8 cellular contexts compared by ENCODE assay signal in the genomic region with DNA sequence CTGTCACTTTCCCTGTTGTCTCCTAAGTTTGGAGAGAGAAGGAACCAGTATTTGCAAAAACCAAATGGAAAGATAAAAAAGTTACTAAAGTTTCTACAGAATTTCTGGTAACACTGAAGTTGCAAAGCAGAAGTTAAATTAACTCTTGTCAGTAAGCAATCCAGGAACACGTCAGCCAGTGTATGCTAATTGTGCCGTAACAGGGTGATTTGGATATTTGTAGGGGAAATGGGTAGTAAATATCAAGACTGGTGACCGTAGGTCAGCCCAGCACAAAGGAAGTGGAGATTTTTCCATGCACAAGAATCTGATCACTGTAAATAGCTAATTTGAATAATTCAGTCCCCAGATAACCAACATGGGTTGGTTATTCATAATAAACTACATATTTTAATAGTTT. TPM values are rescaled to one million over a fixed set of nuclear protein-coding genes. Genes with fewer than 3 reads are reported as not detected.
A peak's percentile ranks its signal among the peaks of the same experiment; 100 is the strongest.
DNase-seq lines count a peak whose midpoint lies in the region; ATAC-seq and TF ChIP-seq lines count a peak whose summit lies in the region.

No MANE protein-coding gene starts in this region.

- no peak for ATAC-seq in activated B cell treated with CpG ODN at 0.5 μM for 24 hours (ENCODE audit: low read depth)

- H2BK120ac ChIP-seq in neuronal stem cell (ENCODE audit: low read depth, low read length): no peak overlapping the region

- H3K9me3 Mint-ChIP-seq in activated B cell treated with CpG ODN at 0.5 μM for 24 hours: no peaks in the 10 kb centered on the region

- CTCF ChIA-PET in activated B cell treated with CpG ODN at 0.5 μM for 24 hours (lab: Charles Lee): interaction anchor here (2.4 kb wide), 1 partner anchor 17 kb away, joined by 18 read pairs; no protein-coding TSS in a partner anchor

- H3K27me3 ChIP-seq in HUES48 (ENCODE audit: control insufficient read depth, insufficient read depth, low read length) (peaks cover 43% of the 10 kb centered on the region), iPS-15b (ENCODE audit: control insufficient read depth, insufficient read depth, low read length) (peaks cover 38% of the 10 kb centered on the region), stomach smooth muscle (ENCODE audit: control insufficient read depth in 1 of 2, insufficient read depth in 2 of 2, low read length in 2 of 2) (no peaks in the 10 kb centered on the region), neuronal stem cell (ENCODE audit: control insufficient read depth in 3 of 3, insufficient read depth in 3 of 3, low read depth in 1 of 3, low read length in 3 of 3) (no peaks in the 10 kb centered on the region)

- H3K4me1 Mint-ChIP-seq in activated B cell treated with CpG ODN at 0.5 μM for 24 hours: peaks cover 63% of the 10 kb centered on the region

- H3K36me3 Mint-ChIP-seq in activated B cell treated with CpG ODN at 0.5 μM for 24 hours (ENCODE audit: low read depth): peaks cover 54% of the 10 kb centered on the region

- H3K36me3 ChIP-seq in HUES48 (ENCODE audit: control insufficient read depth, insufficient read depth, low read length): peaks cover 38% of the 10 kb centered on the region
- H3K36me3 ChIP-seq in iPS-15b (ENCODE audit: control insufficient read depth, insufficient read depth, low read length): peaks cover 5% of the 10 kb centered on the region
- peaks cover 3 to 8% of the 10 kb centered on the region in 2 donors for H3K36me3 ChIP-seq in stomach smooth muscle (ENCODE audit: control insufficient read depth in 2 of 2, insufficient read depth in 2 of 2, low read length in 2 of 2)
- peaks cover 5 to 53% of the 10 kb centered on the region in 2 donors for H3K36me3 ChIP-seq in neuronal stem cell (replicated peaks in 1 of 2; ENCODE audit: control insufficient read depth in 2 of 2, insufficient read depth in 2 of 2, low read length in 2 of 2)

- POLR2A ChIA-PET in activated B cell treated with CpG ODN at 0.5 μM for 24 hours (lab: Charles Lee): interaction anchor here (1.2 to 15.4 kb wide), 5 partner anchors 17 to 708 kb away, joined by 4 to 339 read pairs (median 42); a partner anchor contains a TSS

- H3K9ac ChIP-seq in HUES48 (ENCODE audit: low read depth, low read length): no peak overlapping the region
- H3K9ac ChIP-seq in iPS-15b (ENCODE audit: low read depth, low read length): no peak overlapping the region
- peak overlapping the region; percentile 92 to 96 for H3K9ac ChIP-seq in stomach smooth muscle (ENCODE audit: low read length in 2 of 2)
- H3K9ac ChIP-seq in neuronal stem cell (ENCODE audit: low read depth, low read length, poor library complexity): no peak overlapping the region

- no peak overlapping the region for H2AFZ ChIP-seq in neuronal stem cell (ENCODE audit: low read length)

- no peaks in the 10 kb centered on the region for H3K27me3 Mint-ChIP-seq in activated B cell treated with CpG ODN at 0.5 μM for 24 hours

- peak overlapping the region; percentile 98 for H3K4me3 Mint-ChIP-seq in activated B cell treated with CpG ODN at 0.5 μM for 24 hours

- H3K27ac ChIP-seq in HUES48 (ENCODE audit: low read depth, low read length): no peak overlapping the region
- H3K27ac ChIP-seq in stomach smooth muscle (ENCODE audit: low read length): peak overlapping the region; percentile 96
- no peak overlapping the region for H3K27ac ChIP-seq in neuronal stem cell (replicated peaks; ENCODE audit: low read length)

- H3K4me1 ChIP-seq in HUES48 (ENCODE audit: control insufficient read depth, insufficient read depth, low read length) (peaks cover 49% of the 10 kb centered on the region), iPS-15b (ENCODE audit: control insufficient read depth, insufficient read depth, low read length) (peaks cover 22% of the 10 kb centered on the region), stomach smooth muscle (ENCODE audit: control insufficient read depth, insufficient read depth, low read length) (peaks cover 36% of the 10 kb centered on the region), neuronal stem cell (ENCODE audit: control insufficient read depth in 2 of 2, insufficient read depth in 1 of 2, low read depth in 1 of 2, low read length in 2 of 2) (peaks cover 17 to 41% of the 10 kb centered on the region in 2 donors)

- H4K91ac ChIP-seq in neuronal stem cell (ENCODE audit: low read depth, low read length, poor library complexity): no peak overlapping the region

- TF ChIP-seq CTCF in activated B cell treated with CpG ODN at 0.5 μM for 24 hours (IDR thresholded peaks at IDR 0.05): no peak

- no CpG with 5 or more reads among the region's 3 CpGs for WGBS in neuronal stem cell (ENCODE audit: extremely low coverage in 2 of 2, insufficient read length in 2 of 2, insufficient replicate concordance in 1 of 2), 2 donors

- no peaks in the 10 kb centered on the region for H3K9me3 ChIP-seq in HUES48 (ENCODE audit: control insufficient read depth, insufficient read depth, low read length)
- no peaks in the 10 kb centered on the region for H3K9me3 ChIP-seq in iPS-15b (ENCODE audit: control insufficient read depth, insufficient read depth, low read length)
- no peaks in the 10 kb centered on the region for H3K9me3 ChIP-seq in stomach smooth muscle (ENCODE audit: control insufficient read depth in 2 of 2, low read length in 2 of 2)
- H3K9me3 ChIP-seq in neuronal stem cell (replicated peaks in 1 of 2; ENCODE audit: control insufficient read depth in 2 of 2, insufficient read depth in 1 of 2, low read depth in 1 of 2, low read length in 2 of 2): no peaks in the 10 kb centered on the region

- H2BK12ac ChIP-seq in neuronal stem cell (ENCODE audit: low read length): no peak overlapping the region

- H2BK15ac ChIP-seq in neuronal stem cell (ENCODE audit: low read length): no peak overlapping the region

- H3K23ac ChIP-seq in neuronal stem cell (ENCODE audit: low read depth, low read length, poor library complexity): no peak overlapping the region

- H3K18ac ChIP-seq in neuronal stem cell (ENCODE audit: low read length): no peak overlapping the region

- no peak overlapping the region for H4K8ac ChIP-seq in neuronal stem cell (ENCODE audit: low read depth, low read length)

- intact Hi-C loops in activated B cell treated with CpG ODN at 0.5 μM for 24 hours (cut with micrococcal nuclease): loop anchor here (5.0 kb wide), 4 partner anchors 72 to 1648 kb away; a partner anchor contains a TSS

- no peak overlapping the region for H3K14ac ChIP-seq in neuronal stem cell (ENCODE audit: low read length)

- H3K79me1 ChIP-seq in neuronal stem cell (ENCODE audit: low read depth, low read length): no peaks in the 10 kb centered on the region

- H3K27ac Mint-ChIP-seq in activated B cell treated with CpG ODN at 0.5 μM for 24 hours: peak overlapping the region; percentile 97

- no peak overlapping the region for H2BK5ac ChIP-seq in neuronal stem cell (ENCODE audit: low read length)

- H3K4me3 ChIP-seq in HUES48 (ENCODE audit: low read depth, low read length) (peak overlapping the region; percentile 96), iPS-15b (ENCODE audit: low read depth, low read length) (peak overlapping the region; percentile 75), stomach smooth muscle (ENCODE audit: low read length in 2 of 2) (peak overlapping the region; percentile 89 to 94), neuronal stem cell (ENCODE audit: low read length in 2 of 2) (peak overlapping the region in 1 of 2 donors; percentile 94)

- no peak overlapping the region for H3K4ac ChIP-seq in neuronal stem cell (ENCODE audit: low read length)

- peak; percentile 89 for DNase-seq in CD1c-positive myeloid dendritic cell (ENCODE audit: extremely low spot score)
- DNase-seq in activated B cell treated with CpG ODN at 0.5 μM for 24 hours: no peak
- DNase-seq in activated effector memory CD4-positive, alpha-beta T cell treated with Interleukin-2 at 50 U/mL for 16 hours: no peak
- DNase-seq in neuronal stem cell (ENCODE audit: low spot score): no peak
- DNase-seq in AG20443 (ENCODE audit: low spot score): no peak

- no peak overlapping the region for H3K4me2 ChIP-seq in neuronal stem cell (ENCODE audit: insufficient read depth, low read length, poor library complexity, severe bottlenecking)

- no peak overlapping the region for H2AK5ac ChIP-seq in neuronal stem cell (ENCODE audit: low read depth, low read length)

RNA-seq across cellular contexts. Expression of a gene that starts 2.3 kb away (rescaled TPM):
- 56.6 and 59.0 TPM in 2 replicates for total RNA-seq in activated B cell treated with CpG ODN at 0.5 μM for 24 hours
- 49.7 TPM for polyA plus RNA-seq in neuronal stem cell (2013, experiment 1 of 2)
- 51.1 TPM for polyA plus RNA-seq in neuronal stem cell (2013, experiment 2 of 2)

RNA-seq across cellular contexts. Expression of a gene that starts 23.5 kb away (rescaled TPM):
- total RNA-seq in activated B cell treated with CpG ODN at 0.5 μM for 24 hours: 0.39 TPM in 1 of 2 replicates, not detected in the other
- 32.4 TPM for polyA plus RNA-seq in neuronal stem cell (2013, experiment 1 of 2)
- 33.4 TPM for polyA plus RNA-seq in neuronal stem cell (2013, experiment 2 of 2)

Comparison
In these comparisons a context has a peak if more than half of its experiments do, and no peak if none do; other contexts are left out.
1. H3K9ac ChIP-seq: peak in stomach smooth muscle (2 of 2); none in HUES48 (single experiment), iPS-15b (single experiment) and neuronal stem cell (single experiment).